ENCODE assay signal across 30 cellular contexts in the genomic region with DNA sequence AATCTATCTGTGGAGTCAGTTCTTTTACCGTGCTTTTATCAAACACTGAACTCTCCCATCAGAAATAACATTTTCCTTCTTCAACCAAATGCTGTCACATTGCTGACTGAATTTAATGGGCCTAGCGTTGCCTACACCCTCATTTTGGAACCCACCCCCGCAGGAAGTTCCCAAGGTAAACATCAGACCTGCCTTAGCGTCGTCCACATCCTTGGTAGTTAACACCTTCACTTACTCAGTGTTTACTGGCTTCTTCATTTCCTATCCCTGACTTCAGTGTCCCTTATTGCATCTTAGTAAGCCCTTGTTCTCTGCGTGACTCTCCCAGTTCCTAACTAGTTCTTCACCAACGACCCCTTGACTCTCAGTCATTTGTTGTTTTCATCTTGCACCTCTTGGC.
DNase-seq lines count a peak whose midpoint lies in the region; ATAC-seq, FAIRE-seq and TF ChIP-seq lines count a peak whose summit lies in the region.
"Had no signal": no experiment of that assay in that cellular context is flagged by ENCODE, and none has a peak within 500 bp of the region (broad histone marks: within the 10 kb centered on the region; RNA-seq: fewer than 3 reads in every experiment).

No MANE protein-coding gene starts in this region.

- ATAC-seq in K562 (peak; percentile 58), naive B cell (ENCODE audit: low read depth in 2 of 2) (no peak)
- ATAC-seq: activated CD8-positive, alpha-beta memory T cell treated with anti-CD3 and anti-CD28 coated beads, Interleukin-2, amount 10 ng/mL, durations not matched to agents 7 days and 5 days; GM12878; psoas muscle had no signal

- H3K4me1 ChIP-seq in HEK293 (ENCODE audit: control insufficient read depth, insufficient read depth, low read length) (peaks cover 6% of the 10 kb centered on the region; the same call in 1 of the 2 replicates), K562 (replicated peaks in 1 of 2; ENCODE audit: control insufficient read depth in 2 of 2, insufficient read depth in 2 of 2, low read length in 2 of 2) (peaks cover 6 to 17% of the 10 kb centered on the region in 2 experiments; a peak in 4 of 5 replicates), esophagus muscularis mucosa (peaks cover 5 to 7% (median 6%) of the 10 kb centered on the region in 4 donors)
- H3K4me1 ChIP-seq: colonic mucosa, psoas muscle had no signal

- peak overlapping the region; percentile 2; the same call in 1 of the 2 replicates for H2AFZ ChIP-seq in K562 (ENCODE audit: low read depth, low read length)
- H2AFZ ChIP-seq: PC-9 had no signal

- DNase-seq in NCI-H2029 treated with DMSO at 0.1 percent for 48 hours (lab: John Stamatoyannopoulos, UW) (peak; percentile 72), NCI-H2029 (lab: John Stamatoyannopoulos, UW) (no peak), K562 (ENCODE audit: extremely low read depth in 1 of 4, low spot score in 3 of 4) (peak in 1 of 4 experiments; percentile 15), naive B cell (no peak), retina (no peak), esophagus muscularis mucosa (ENCODE audit: extremely low spot score) (no peak), NCI-H146 treated with DMSO at 0.1 percent for 48 hours (lab: John Stamatoyannopoulos, UW; ENCODE audit: unreplicated experiment) (no peak)
- DNase-seq: 8988T; activated CD4-positive, alpha-beta T cell treated with anti-CD3 and anti-CD28 coated beads for 48 hours; activated CD8-positive, alpha-beta memory T cell treated with anti-CD3 and anti-CD28 coated beads, Interleukin-2, amount 10 ng/mL, durations not matched to agents 7 days and 5 days; activated naive CD4-positive, alpha-beta T cell; activated T-cell treated with anti-CD3 and anti-CD28 coated beads, Interleukin-2, amount 50 U/mL, for 48 hours; anterior cingulate cortex; colonic mucosa; effector CD8-positive, alpha-beta T cell; EL; GOT3; Karpas-422; NCI-H146; psoas muscle; Right ventricle myocardium superior; stimulated activated CD4-positive, alpha-beta T cell treated with anti-CD3 and anti-CD28 coated beads, Interleukin-15, amount 100 ng/mL, for 24 hours; stimulated activated naive CD4-positive, alpha-beta T cell treated with Interleukin-2 at 50 U/mL for 16 hours had no signal

- CTCF ChIA-PET in HEK293 (lab: Yijun Ruan, JAX) (interaction anchor here (0.8 kb wide), 1 partner anchor 10 kb away, joined by 4 read pairs; no protein-coding TSS in a partner anchor), K562 (lab: Yijun Ruan, JAX; ENCODE audit: low intra/inter-chr PET ratio) (no interaction called here)

- H3K27ac Mint-ChIP-seq in naive B cell = peak overlapping the region in 3 of 6 donors; percentile 3 to 64 (median 6)
- H3K27ac Mint-ChIP-seq: activated CD8-positive, alpha-beta memory T cell treated with anti-CD3 and anti-CD28 coated beads, Interleukin-2, amount 10 ng/mL, durations not matched to agents 7 days and 5 days had no signal

- H3K9me1 ChIP-seq in K562 (ENCODE audit: control insufficient read depth, insufficient read depth, low read length) = no peaks in the 10 kb centered on the region

- H3K9ac ChIP-seq in K562 (ENCODE audit: insufficient read depth in 1 of 2, low read depth in 2 of 2, low read length in 2 of 2) = no peak overlapping the region

- in situ Hi-C loops in K562 (cut with MboI) = no loop called here

- TF ChIP-seq CTCF in HEK293 (tag by site-specific recombination; IDR thresholded peaks at IDR 0.05) (no peak), K562 (IDR thresholded peaks at IDR 0.05 in 2 of 3, conservative IDR thresholded peaks at IDR 0.05 in 1 of 3; ENCODE audit: insufficient read depth in 2 of 3, low read depth in 1 of 3, low read length in 3 of 3) (no peak), esophagus muscularis mucosa (IDR thresholded peaks at IDR 0.05) (no peak)

- H3K9me3 ChIP-seq in HEK293 (ENCODE audit: control insufficient read depth, insufficient read depth, low read depth, low read length) = no peaks in the 10 kb centered on the region
- H3K9me3 ChIP-seq in K562 (replicated peaks; ENCODE audit: control insufficient read depth, insufficient read depth, low read depth, low read length) = no peaks in the 10 kb centered on the region
- no peaks in the 10 kb centered on the region for H3K9me3 ChIP-seq in esophagus muscularis mucosa
- H3K9me3 ChIP-seq: colonic mucosa, psoas muscle, thoracic aorta had no signal

- no peaks in the 10 kb centered on the region for H3K27me3 Mint-ChIP-seq in naive B cell
- H3K27me3 Mint-ChIP-seq: activated CD8-positive, alpha-beta memory T cell treated with anti-CD3 and anti-CD28 coated beads, Interleukin-2, amount 10 ng/mL, durations not matched to agents 7 days and 5 days; CD4-positive, CD25-positive, alpha-beta regulatory T cell had no signal

- TF ChIP-seq POLR2A in K562 (conservative IDR thresholded peaks at IDR 0.05) (no peak), esophagus muscularis mucosa (IDR thresholded peaks at IDR 0.05; ENCODE audit: low read depth) (no peak)

- H3K79me2 ChIP-seq in K562 (ENCODE audit: control insufficient read depth, insufficient read depth, low read length) = no peaks in the 10 kb centered on the region

- peaks cover 49 to 57% (median 50%) of the 10 kb centered on the region in 3 donors for H3K4me1 Mint-ChIP-seq in naive B cell

- H4K20me1 ChIP-seq in K562 (replicated peaks; ENCODE audit: control insufficient read depth, insufficient read depth, low read length) = 0 out of 2 replicates have a peak, but pooled peaks cover 5% of the 10 kb centered on the region

- intact Hi-C loops in K562 (cut with micrococcal nuclease) = no loop called here
- intact Hi-C loops in esophagus muscularis mucosa (cut with DNase I) = no loop called here

- peaks cover 5 to 14% of the 10 kb centered on the region in 2 donors for H3K36me3 Mint-ChIP-seq in naive B cell

- 0 out of 2 replicates have a peak overlapping the region, but pooled peaks have one; percentile 26 for H3K4me2 ChIP-seq in K562 (ENCODE audit: insufficient read depth, low read length)
- H3K4me2 ChIP-seq: PC-9 had no signal

- POLR2A ChIA-PET in HEK293 (lab: Yijun Ruan, JAX) = no interaction called here
- POLR2A ChIA-PET in K562 (lab: Yijun Ruan, JAX) = interaction anchor here (1.3 to 1.4 kb wide), 2 partner anchors 8 to 13 kb away, joined by 3 to 5 read pairs; no protein-coding TSS in a partner anchor

- H3K27ac ChIP-seq in HEK293 (ENCODE audit: extremely low read depth, low read depth, low read length) = no peak overlapping the region
- H3K27ac ChIP-seq in K562 (ENCODE audit: extremely low read depth, low read depth, low read length) = no peak overlapping the region
- H3K27ac ChIP-seq in esophagus muscularis mucosa (replicated peaks in 1 of 4) = no peak overlapping the region
- H3K27ac ChIP-seq: colonic mucosa, PC-9, psoas muscle, thoracic aorta had no signal

- no peaks in the 10 kb centered on the region for H3K27me3 ChIP-seq in K562 (ENCODE audit: control insufficient read depth in 2 of 2, insufficient read depth in 2 of 2, low read length in 2 of 2)
- no peaks in the 10 kb centered on the region for H3K27me3 ChIP-seq in esophagus muscularis mucosa
- H3K27me3 ChIP-seq: colonic mucosa had no signal

- TF ChIP-seq EP300 in K562 (IDR thresholded peaks at IDR 0.05; ENCODE audit: low read length) (no peak), esophagus muscularis mucosa (IDR thresholded peaks at IDR 0.05) (no peak)

- FAIRE-seq in K562 (lab: Jason Lieb, UNC) = peak; percentile 44
- FAIRE-seq: GM12878, HTR-8/SVneo had no signal

- BruUV-seq in K562 (replicated peaks; lab: Mats Ljungman, UMichigan) = no TSS peak

- peak overlapping the region in 5 of 8 donors; percentile 16 to 53 (median 39) for H3K4me3 Mint-ChIP-seq in naive B cell
- H3K4me3 Mint-ChIP-seq: activated CD8-positive, alpha-beta memory T cell treated with anti-CD3 and anti-CD28 coated beads, Interleukin-2, amount 10 ng/mL, durations not matched to agents 7 days and 5 days; CD4-positive, CD25-positive, alpha-beta regulatory T cell had no signal

- WGBS in K562 (ENCODE audit: insufficient coverage, low coverage, missing lambda C conversion rate) = 27% methylated on average over 7 of the region's 7 CpGs
- WGBS in esophagus muscularis mucosa = 89% methylated on average over 7 of the region's 7 CpGs

- H3K4me3 ChIP-seq in HEK293 (ENCODE audit: low read depth, low read length) = no peak overlapping the region
- H3K4me3 ChIP-seq in K562 = no peak overlapping the region
- no peak overlapping the region for H3K4me3 ChIP-seq in esophagus muscularis mucosa
- H3K4me3 ChIP-seq: colonic mucosa, GM12878, lung, PC-9, psoas muscle, thoracic aorta had no signal

- H3K36me3 ChIP-seq in HEK293 (ENCODE audit: control insufficient read depth in 2 of 2, insufficient read depth in 1 of 2, low read length in 2 of 2) (no peaks in the 10 kb centered on the region), K562 (ENCODE audit: control insufficient read depth, insufficient read depth, low read length) (no peaks in the 10 kb centered on the region), esophagus muscularis mucosa (no peaks in the 10 kb centered on the region)
- H3K36me3 ChIP-seq: colonic mucosa, thoracic aorta had no signal

- TF ChIP-seq RAD21 in K562 (CRISPR knock-in tag; conservative IDR thresholded peaks at IDR 0.05 in 1 of 2, IDR thresholded peaks at IDR 0.05 in 1 of 2) = no peak

- H3K9me3 Mint-ChIP-seq in naive B cell = no peaks in the 10 kb centered on the region

TF ChIP-seq in HEK293, 187 proteins besides CTCF, POLR2A, EP300 and RAD21 (continues in another document):
- TF ChIP-seq ZBTB48 (tag by site-specific recombination; IDR thresholded peaks at IDR 0.05) = peak; percentile 22; the same call in 1 of the 2 replicates

TF ChIP-seq in K562, 482 proteins besides CTCF, POLR2A, EP300 and RAD21:
- peak; percentile 50 for TF ChIP-seq EGR1 (conservative IDR thresholded peaks at IDR 0.05)
- TF ChIP-seq ZNF57 (CRISPR knock-in tag; IDR thresholded peaks at IDR 0.05) = no peak
- no peak for TF ChIP-seq L3MBTL2 (IDR thresholded peaks at IDR 0.05)
- TF ChIP-seq FOS (IDR thresholded peaks at IDR 0.05; ENCODE audit: extremely low read depth, insufficient read length) = no peak
